2 cellular contexts compared by ENCODE assay signal in genomic region chr19:45096700-45097099, GRCh38.
TF ChIP-seq lines count a peak whose summit lies in the region.

No MANE protein-coding gene starts in this region.

TF ChIP-seq in HepG2, 621 proteins besides CTCF, POLR2A, EP300 and RAD21:
- TF ChIP-seq ZNF263 (CRISPR knock-in tag; IDR thresholded peaks at IDR 0.05) (peak; percentile 21; the same call in 1 of the 2 replicates), ETV6 (CRISPR knock-in tag; conservative IDR thresholded peaks at IDR 0.05) (no peak)
TF ChIP-seq in HepG2: peak in this region for 1.

TF ChIP-seq in HEK293T, 16 proteins besides CTCF, POLR2A, EP300 and RAD21:
- TF ChIP-seq NFRKB (IDR thresholded peaks at IDR 0.05): no peak
- TF ChIP-seq LEF1 (IDR thresholded peaks at IDR 0.05; ENCODE audit: borderline replicate concordance): no peak
- TF ChIP-seq SUZ12 (IDR thresholded peaks at IDR 0.05): no peak
- no peak for TF ChIP-seq BHLHE40 (IDR thresholded peaks at IDR 0.05; ENCODE audit: borderline replicate concordance)
- no peak for TF ChIP-seq ZNF384 (IDR thresholded peaks at IDR 0.05)
- no peak for TF ChIP-seq HDGF (IDR thresholded peaks at IDR 0.05; ENCODE audit: borderline replicate concordance)
- TF ChIP-seq ARNT (IDR thresholded peaks at IDR 0.05): no peak
- TF ChIP-seq FOXM1 (IDR thresholded peaks at IDR 0.05; ENCODE audit: borderline replicate concordance): no peak
- TF ChIP-seq FOXK2 (IDR thresholded peaks at IDR 0.05): no peak
- TF ChIP-seq SP1 (IDR thresholded peaks at IDR 0.05): no peak
- no peak for TF ChIP-seq TARDBP (IDR thresholded peaks at IDR 0.05)
- no peak for TF ChIP-seq FOXA1 (IDR thresholded peaks at IDR 0.05)
- no peak for TF ChIP-seq L3MBTL2 (conservative IDR thresholded peaks at IDR 0.05)
- TF ChIP-seq ELF4 (IDR thresholded peaks at IDR 0.05): no peak
- no peak for TF ChIP-seq CTBP1 (IDR thresholded peaks at IDR 0.05; ENCODE audit: borderline replicate concordance)
TF ChIP-seq in HEK293T: peak in this region for 0.
